In the genomic region with DNA sequence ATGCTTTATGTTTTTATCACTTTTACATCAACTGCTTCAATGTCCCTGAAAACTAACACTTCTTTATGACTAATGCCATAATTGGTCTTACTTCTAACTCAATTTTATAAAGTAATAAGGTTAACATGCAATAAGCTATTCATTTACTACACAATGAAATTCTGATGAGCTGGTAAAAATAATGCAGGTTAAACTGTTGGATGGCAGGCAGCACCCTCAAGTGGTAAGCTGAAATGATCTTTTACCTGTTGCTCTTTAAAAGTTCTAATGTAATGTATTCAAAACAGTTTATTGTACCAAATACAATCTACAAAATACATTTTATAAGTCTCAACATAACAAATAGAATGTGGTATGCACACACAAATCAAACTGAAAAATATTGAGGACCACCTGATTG, we compare ENCODE assay signal across 25 cellular contexts.
DNase-seq lines count a peak whose midpoint lies in the region; ATAC-seq, FAIRE-seq and TF ChIP-seq lines count a peak whose summit lies in the region.
"Had no signal": no experiment of that assay in that cellular context is flagged by ENCODE, and none has a peak within 500 bp of the region (broad histone marks: within the 10 kb centered on the region; RNA-seq: fewer than 3 reads in every experiment).

No MANE protein-coding gene starts in this region.

- DNase-seq in DMS 273 (lab: John Stamatoyannopoulos, UW; ENCODE audit: unreplicated experiment): peak; percentile 13
- DNase-seq in DMS 273 treated with DMSO at 0.1 percent for 48 hours (lab: John Stamatoyannopoulos, UW): no peak
- DNase-seq in MV-4-11 (lab: John Stamatoyannopoulos, UW): peak; percentile 17
- DNase-seq in GM12878 (ENCODE audit: low read depth, low spot score): no peak
- DNase-seq in upper lobe of right lung: no peak
- no peak for DNase-seq in tibial nerve (ENCODE audit: low spot score in 2 of 2)
- DNase-seq: 8988T; activated CD4-positive, alpha-beta T cell treated with anti-CD3 and anti-CD28 coated beads, Interleukin-2, amount 10 ng/mL, durations not matched to agents 7 days and 5 days; activated effector memory CD4-positive, alpha-beta T cell treated with Interleukin-2 at 50 U/mL for 16 hours; Calu3; caudate nucleus; GF-D8; naive B cell; NCI-H187 treated with DMSO at 0.1 percent for 48 hours; NCI-H345; stimulated activated CD4-positive, alpha-beta T cell treated with anti-CD3 and anti-CD28 coated beads, Interleukin-2, amount 100 ng/mL, for 48 hours; stimulated activated naive CD8-positive, alpha-beta T cell treated with anti-CD3 and anti-CD28 coated beads, Interleukin-15, amount 100 ng/mL, for 72 hours; trophoblast cell had no signal

- no peaks in the 10 kb centered on the region for H3K9me2 ChIP-seq in neural cell (ENCODE audit: insufficient read depth, low read length)

- ATAC-seq in GM12878: no peak
- ATAC-seq in upper lobe of right lung: no peak
- ATAC-seq in HG02759 (IDR thresholded peaks at IDR 0.05; ENCODE audit: unreplicated experiment): no peak
- ATAC-seq: stimulated activated naive CD8-positive, alpha-beta T cell treated with anti-CD3 and anti-CD28 coated beads, Interleukin-15, amount 100 ng/mL, for 72 hours had no signal

- H3K27me3 ChIP-seq in GM12878 (replicated peaks in 1 of 2; ENCODE audit: control insufficient read depth in 2 of 2, insufficient read depth in 2 of 2, low read length in 1 of 2): no peaks in the 10 kb centered on the region
- no peaks in the 10 kb centered on the region for H3K27me3 ChIP-seq in neural cell (ENCODE audit: insufficient read depth, low read depth, low read length)
- no peaks in the 10 kb centered on the region for H3K27me3 ChIP-seq in upper lobe of right lung
- no peaks in the 10 kb centered on the region for H3K27me3 ChIP-seq in tibial nerve
- H3K27me3 ChIP-seq: BLaER1, esophagus muscularis mucosa had no signal

- H3K9ac ChIP-seq in GM12878 (ENCODE audit: control insufficient read depth, insufficient read depth, low read length) (no peak overlapping the region), neural cell (ENCODE audit: low read length) (no peak overlapping the region)
- H3K9ac ChIP-seq: BLaER1, parathyroid adenoma had no signal

- H3K36me3 ChIP-seq in GM12878 (ENCODE audit: control insufficient read depth in 2 of 2, insufficient read depth in 2 of 2, low read length in 1 of 2) (no peaks in the 10 kb centered on the region), neural cell (ENCODE audit: insufficient read depth, low read length) (no peaks in the 10 kb centered on the region), upper lobe of right lung (no peaks in the 10 kb centered on the region), tibial nerve (no peaks in the 10 kb centered on the region)
- H3K36me3 ChIP-seq: BLaER1, esophagus muscularis mucosa, HAP-1 had no signal

- H3K9me3 ChIP-seq in GM12878 (replicated peaks; ENCODE audit: control insufficient read depth, insufficient read depth, low read length): no peaks in the 10 kb centered on the region
- H3K9me3 ChIP-seq in neural cell (ENCODE audit: low read length): no peaks in the 10 kb centered on the region
- no peaks in the 10 kb centered on the region for H3K9me3 ChIP-seq in upper lobe of right lung
- H3K9me3 ChIP-seq in tibial nerve: no peaks in the 10 kb centered on the region
- H3K9me3 ChIP-seq: BLaER1, esophagus muscularis mucosa, HAP-1 had no signal

- H3K4me3 ChIP-seq in GM12878: no peak overlapping the region
- no peak overlapping the region for H3K4me3 ChIP-seq in neural cell (ENCODE audit: low read length)
- no peak overlapping the region for H3K4me3 ChIP-seq in upper lobe of right lung
- no peak overlapping the region for H3K4me3 ChIP-seq in tibial nerve
- H3K4me3 ChIP-seq: BLaER1, esophagus muscularis mucosa, HAP-1 had no signal

- H3K4me2 ChIP-seq in GM12878 (ENCODE audit: control insufficient read depth, insufficient read depth) (no peak overlapping the region), neural cell (ENCODE audit: low read length) (no peak overlapping the region)
- H3K4me2 ChIP-seq: BLaER1 had no signal

- FAIRE-seq in GM12878 (lab: Jason Lieb, UNC): no peak
- FAIRE-seq: GM12891 had no signal

- H3K4me1 ChIP-seq in GM12878 (ENCODE audit: control insufficient read depth, insufficient read depth, low read length) (no peaks in the 10 kb centered on the region), upper lobe of right lung (no peaks in the 10 kb centered on the region), tibial nerve (no peaks in the 10 kb centered on the region)
- H3K4me1 ChIP-seq: BLaER1, esophagus muscularis mucosa, HAP-1, parathyroid adenoma had no signal

- peak; percentile 31; the same call in 1 of the 2 replicates for TF ChIP-seq RAD21 in GM12878 (IDR thresholded peaks at IDR 0.05; ENCODE audit: insufficient read depth, low read depth, low read length)
- peak; percentile 28 for TF ChIP-seq RAD21 in neural cell (conservative IDR thresholded peaks at IDR 0.05)

- no peaks in the 10 kb centered on the region for H3K79me2 ChIP-seq in GM12878 (ENCODE audit: control insufficient read depth, insufficient read depth, low read length)
- no peaks in the 10 kb centered on the region for H3K79me2 ChIP-seq in neural cell (replicated peaks; ENCODE audit: insufficient read depth, low read length)
- H3K79me2 ChIP-seq: parathyroid adenoma had no signal

- POLR2A ChIA-PET in GM12878 (lab: Charles Lee): no interaction called here

- TF ChIP-seq POLR2A in GM12878 (IDR thresholded peaks at IDR 0.05; ENCODE audit: low read depth, low read length): no peak
- TF ChIP-seq POLR2A in tibial nerve (IDR thresholded peaks at IDR 0.05): no peak

- TF ChIP-seq CTCF in GM12878 (IDR thresholded peaks at IDR 0.05 in 2 of 3, conservative IDR thresholded peaks at IDR 0.05 in 1 of 3; ENCODE audit: control insufficient read depth in 2 of 3, extremely low read depth in 1 of 3, insufficient read depth in 1 of 3, low read depth in 3 of 3, low read length in 3 of 3) (no peak), neural cell (IDR thresholded peaks at IDR 0.05; ENCODE audit: poor library complexity, severe bottlenecking) (peak; percentile 31), upper lobe of right lung (IDR thresholded peaks at IDR 0.05) (no peak), tibial nerve (IDR thresholded peaks at IDR 0.05) (no peak)

- TF ChIP-seq EP300 in GM12878 (IDR thresholded peaks at IDR 0.05; ENCODE audit: borderline replicate concordance in 1 of 2, control insufficient read depth in 1 of 2, low read depth in 2 of 2, low read length in 2 of 2): no peak
- no peak for TF ChIP-seq EP300 in neural cell (conservative IDR thresholded peaks at IDR 0.05; ENCODE audit: poor library complexity, severe bottlenecking)
- TF ChIP-seq EP300 in tibial nerve (IDR thresholded peaks at IDR 0.05): no peak

- H4K20me1 ChIP-seq in GM12878 (ENCODE audit: control insufficient read depth, insufficient read depth): no peaks in the 10 kb centered on the region
- no peaks in the 10 kb centered on the region for H4K20me1 ChIP-seq in neural cell (ENCODE audit: insufficient read depth)
- H4K20me1 ChIP-seq: BLaER1 had no signal

- SMC1A ChIA-PET in GM12878 (lab: Charles Lee; ENCODE audit: uncharacterized antibody, unreplicated experiment): no interaction called here

- CTCF ChIA-PET in GM12878 (lab: Yijun Ruan, JAX): no interaction called here

- in situ Hi-C loops in GM12878 (cut with MboI): no loop called here

- no peaks in the 10 kb centered on the region for H3F3A ChIP-seq in neural cell (ENCODE audit: insufficient read depth, low read length, poor library complexity, severe bottlenecking)

- intact Hi-C loops in GM12878 (cut with micrococcal nuclease; ENCODE audit: unreplicated experiment): no loop called here
- intact Hi-C loops in upper lobe of right lung (cut with DNase I): no loop called here

- H3K27ac ChIP-seq in GM12878 (ENCODE audit: control insufficient read depth, insufficient read depth) (no peak overlapping the region), neural cell (ENCODE audit: low read length) (no peak overlapping the region), upper lobe of right lung (no peak overlapping the region), tibial nerve (no peak overlapping the region)
- H3K27ac ChIP-seq: BLaER1, esophagus muscularis mucosa, parathyroid adenoma had no signal

- RAD21 ChIA-PET in GM12878 (lab: Charles Lee; ENCODE audit: unreplicated experiment): interaction anchor here (1.0 to 1.3 kb wide), 2 partner anchors 378 to 1942 kb away, joined by 3 to 4 read pairs; no protein-coding TSS in a partner anchor

- BruUV-seq in GM12878 (replicated peaks; lab: Mats Ljungman, UMichigan): no TSS peak

- H2AFZ ChIP-seq in GM12878 (ENCODE audit: control insufficient read depth, low read depth, low read length): no peak overlapping the region
- H2AFZ ChIP-seq in neural cell (ENCODE audit: low read depth, low read length): no peak overlapping the region
- H2AFZ ChIP-seq: parathyroid adenoma had no signal

TF ChIP-seq in GM12878, 131 proteins besides CTCF, POLR2A, EP300 and RAD21 (continues in another document):
- TF ChIP-seq HCFC1 (IDR thresholded peaks at IDR 0.05; ENCODE audit: low read length) (no peak), BHLHE40 (IDR thresholded peaks at IDR 0.05; ENCODE audit: borderline replicate concordance in 1 of 2, low read depth in 2 of 2, low read length in 1 of 2) (no peak), CHD4 (IDR thresholded peaks at IDR 0.05) (no peak), STAT3 (IDR thresholded peaks at IDR 0.05; ENCODE audit: low read depth, low read length) (no peak), MEF2A (IDR thresholded peaks at IDR 0.05; ENCODE audit: insufficient read depth, low read depth, low read length) (no peak), NFXL1 (IDR thresholded peaks at IDR 0.05; ENCODE audit: borderline replicate concordance) (no peak), DPF2 (IDR thresholded peaks at IDR 0.05) (no peak), TARDBP (IDR thresholded peaks at IDR 0.05; ENCODE audit: borderline replicate concordance) (no peak), CBX5 (IDR thresholded peaks at IDR 0.05; ENCODE audit: low read depth) (no peak)

TF ChIP-seq in neural cell, 6 proteins besides CTCF, POLR2A, EP300 and RAD21 (continues in another document):
- TF ChIP-seq POLR2AphosphoS5 (IDR thresholded peaks at IDR 0.05): no peak
- peak; percentile 19 for TF ChIP-seq SMC3 (conservative IDR thresholded peaks at IDR 0.05; ENCODE audit: poor library complexity)
- TF ChIP-seq MXI1 (conservative IDR thresholded peaks at IDR 0.05; ENCODE audit: poor library complexity, severe bottlenecking): no peak
- no peak for TF ChIP-seq EZH2 (IDR thresholded peaks at IDR 0.05; ENCODE audit: borderline replicate concordance, insufficient read depth, low read length, poor library complexity, severe bottlenecking)

Comparison
In these comparisons a context has a peak if more than half of its experiments do, and no peak if none do; other contexts are left out.
1. DNase-seq: peak in DMS 273 (single experiment) and MV-4-11 (single experiment); none in DMS 273 treated with DMSO at 0.1 percent for 48 hours (single experiment), GM12878 (single experiment), upper lobe of right lung (single experiment) and tibial nerve (0 of 2).